29 cellular contexts compared by ENCODE assay signal in genomic region chrX:18897611-18898010, GRCh38.
"Had no signal": no experiment of that assay in that cellular context is flagged by ENCODE, and none has a peak within 500 bp of the region (broad histone marks: within the 10 kb centered on the region; RNA-seq: fewer than 3 reads in every experiment).

No MANE protein-coding gene starts in this region.

- H3K36me3 ChIP-seq: adrenal gland, brain microvascular endothelial cell, colonic mucosa had no signal

- DNase-seq: activated CD4-positive, alpha-beta memory T cell treated with anti-CD3 and anti-CD28 coated beads for 36 hours; activated CD4-positive, alpha-beta T cell treated with anti-CD3 and anti-CD28 coated beads for 36 hours; activated CD4-positive, alpha-beta T cell treated with anti-CD3 and anti-CD28 coated beads, Interleukin-2, amount 10 ng/mL, durations not matched to agents 24 days and 14 days; activated CD4-positive, CD25-positive, alpha-beta regulatory T cell; activated CD4-positive, CD25-positive, alpha-beta regulatory T cell treated with anti-CD3 and anti-CD28 coated beads, Interleukin-2, amount 50 U/mL, for 72 hours; activated CD8-positive, alpha-beta memory T cell treated with anti-CD3 and anti-CD28 coated beads, Interleukin-2, amount 50 U/mL, for 48 hours; activated CD8-positive, alpha-beta T cell treated with anti-CD3 and anti-CD28 coated beads, Interleukin-2, amount 10 ng/mL, durations not matched to agents 7 days and 5 days; activated gamma-delta T cell; activated naive CD4-positive, alpha-beta T cell treated with anti-CD3 and anti-CD28 coated beads, Interleukin-2, amount 50 U/mL, for 16 hours; activated naive CD4-positive, alpha-beta T cell treated with Interleukin-2 at 50 U/mL for 16 hours; activated naive CD8-positive, alpha-beta T cell treated with anti-CD3 and anti-CD28 coated beads for 36 hours; activated naive CD8-positive, alpha-beta T cell treated with anti-CD3 and anti-CD28 coated beads, Interleukin-2, amount 50 U/mL, for 24 hours; activated T-cell treated with anti-CD3 and anti-CD28 coated beads for 4 hours; activated T-cell treated with anti-CD3 and anti-CD28 coated beads, Interleukin-2, amount 50 U/mL, for 4 hours; adrenal gland; brain microvascular endothelial cell; colonic mucosa; effector CD8-positive, alpha-beta T cell; esophagus squamous epithelium; foreskin melanocyte; heart right ventricle; T-helper 1 cell; T-helper 2 cell had no signal

- H3K9me3 Mint-ChIP-seq: activated CD4-positive, alpha-beta memory T cell treated with anti-CD3 and anti-CD28 coated beads for 36 hours; activated CD4-positive, alpha-beta T cell treated with anti-CD3 and anti-CD28 coated beads, Interleukin-2, amount 10 ng/mL, durations not matched to agents 24 days and 14 days; activated naive CD8-positive, alpha-beta T cell treated with anti-CD3 and anti-CD28 coated beads for 36 hours; activated naive CD8-positive, alpha-beta T cell treated with anti-CD3 and anti-CD28 coated beads, Interleukin-2, amount 50 U/mL, for 24 hours; activated T-cell treated with anti-CD3 and anti-CD28 coated beads, Interleukin-2, amount 50 U/mL, for 4 hours had no signal

- H3K27me3 ChIP-seq: adrenal gland, brain microvascular endothelial cell, colonic mucosa, esophagus squamous epithelium, gastroesophageal sphincter, heart right ventricle, hepatocyte had no signal

- H3K4me1 ChIP-seq: adrenal gland, colonic mucosa had no signal

- H3K27ac Mint-ChIP-seq: activated CD4-positive, alpha-beta memory T cell treated with anti-CD3 and anti-CD28 coated beads for 36 hours; activated CD4-positive, alpha-beta T cell treated with anti-CD3 and anti-CD28 coated beads for 36 hours; activated CD4-positive, alpha-beta T cell treated with anti-CD3 and anti-CD28 coated beads, Interleukin-2, amount 10 ng/mL, durations not matched to agents 24 days and 14 days; activated CD8-positive, alpha-beta T cell treated with anti-CD3 and anti-CD28 coated beads, Interleukin-2, amount 10 ng/mL, durations not matched to agents 7 days and 5 days; activated naive CD8-positive, alpha-beta T cell treated with anti-CD3 and anti-CD28 coated beads for 36 hours; activated naive CD8-positive, alpha-beta T cell treated with anti-CD3 and anti-CD28 coated beads, Interleukin-2, amount 50 U/mL, for 24 hours had no signal

- H2AFZ ChIP-seq: hepatocyte had no signal

- H3K27ac ChIP-seq: adrenal gland, brain microvascular endothelial cell, colonic mucosa, epithelial cell of prostate, esophagus squamous epithelium, gastroesophageal sphincter, heart right ventricle, hepatocyte had no signal

- H3K4me1 Mint-ChIP-seq: activated CD4-positive, alpha-beta T cell treated with anti-CD3 and anti-CD28 coated beads for 36 hours; activated CD4-positive, alpha-beta T cell treated with anti-CD3 and anti-CD28 coated beads, Interleukin-2, amount 10 ng/mL, durations not matched to agents 24 days and 14 days; activated naive CD8-positive, alpha-beta T cell treated with anti-CD3 and anti-CD28 coated beads for 36 hours; activated naive CD8-positive, alpha-beta T cell treated with anti-CD3 and anti-CD28 coated beads, Interleukin-2, amount 50 U/mL, for 24 hours had no signal

- H3K4me3 ChIP-seq: adrenal gland, colonic mucosa, esophagus squamous epithelium, gastroesophageal sphincter, heart right ventricle, hepatocyte had no signal

- H3K36me3 Mint-ChIP-seq: activated CD4-positive, alpha-beta memory T cell treated with anti-CD3 and anti-CD28 coated beads for 36 hours; activated naive CD8-positive, alpha-beta T cell treated with anti-CD3 and anti-CD28 coated beads for 36 hours had no signal

- H3K4me2 ChIP-seq: hepatocyte had no signal

- H3K4me3 Mint-ChIP-seq: activated CD4-positive, alpha-beta memory T cell treated with anti-CD3 and anti-CD28 coated beads for 36 hours; activated CD4-positive, alpha-beta T cell treated with anti-CD3 and anti-CD28 coated beads for 36 hours; activated CD4-positive, alpha-beta T cell treated with anti-CD3 and anti-CD28 coated beads, Interleukin-2, amount 10 ng/mL, durations not matched to agents 24 days and 14 days; activated CD8-positive, alpha-beta T cell treated with anti-CD3 and anti-CD28 coated beads, Interleukin-2, amount 10 ng/mL, durations not matched to agents 7 days and 5 days; activated naive CD8-positive, alpha-beta T cell treated with anti-CD3 and anti-CD28 coated beads for 36 hours; activated naive CD8-positive, alpha-beta T cell treated with anti-CD3 and anti-CD28 coated beads, Interleukin-2, amount 50 U/mL, for 24 hours; activated T-cell treated with anti-CD3 and anti-CD28 coated beads, Interleukin-2, amount 50 U/mL, for 4 hours had no signal

- ATAC-seq: activated CD4-positive, alpha-beta T cell treated with anti-CD3 and anti-CD28 coated beads for 36 hours; activated CD8-positive, alpha-beta T cell treated with anti-CD3 and anti-CD28 coated beads, Interleukin-2, amount 10 ng/mL, durations not matched to agents 7 days and 5 days; activated naive CD8-positive, alpha-beta T cell treated with anti-CD3 and anti-CD28 coated beads, Interleukin-2, amount 50 U/mL, for 24 hours; activated T-cell treated with anti-CD3 and anti-CD28 coated beads, Interleukin-2, amount 50 U/mL, for 4 hours; gastroesophageal sphincter; heart right ventricle had no signal

- H3K27me3 Mint-ChIP-seq: activated CD4-positive, alpha-beta memory T cell treated with anti-CD3 and anti-CD28 coated beads for 36 hours; activated CD4-positive, alpha-beta T cell treated with anti-CD3 and anti-CD28 coated beads for 36 hours; activated CD4-positive, alpha-beta T cell treated with anti-CD3 and anti-CD28 coated beads, Interleukin-2, amount 10 ng/mL, durations not matched to agents 24 days and 14 days; activated naive CD8-positive, alpha-beta T cell treated with anti-CD3 and anti-CD28 coated beads for 36 hours; activated naive CD8-positive, alpha-beta T cell treated with anti-CD3 and anti-CD28 coated beads, Interleukin-2, amount 50 U/mL, for 24 hours had no signal

- FAIRE-seq: bronchial epithelial cell, endometrium, endothelial cell of umbilical vein had no signal

- H3K9me3 ChIP-seq: adrenal gland, colonic mucosa, esophagus squamous epithelium, gastroesophageal sphincter, heart right ventricle had no signal
